ENCODE assay signal across 33 cellular contexts in the genomic region with DNA sequence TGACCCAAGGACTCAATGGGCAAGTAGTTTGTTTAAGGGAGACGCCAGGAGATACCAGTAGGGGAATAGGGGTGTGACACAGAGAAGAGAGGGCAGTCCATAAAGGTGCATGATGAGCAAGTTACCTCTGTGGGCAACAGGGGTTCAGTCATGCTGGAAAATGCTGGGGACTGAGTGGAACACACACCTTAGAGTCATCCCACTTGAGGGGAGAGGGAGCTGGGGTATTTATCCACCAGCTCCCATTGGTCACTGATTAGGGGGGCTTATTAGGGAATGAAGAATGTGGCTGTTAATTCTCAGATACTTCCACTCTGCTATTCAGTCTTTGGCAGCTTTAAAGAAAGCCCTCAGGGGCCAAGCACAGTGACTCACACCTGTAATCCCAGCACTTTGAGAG.
A peak's percentile ranks its signal among the peaks of the same experiment; 100 is the strongest.
DNase-seq lines count a peak whose midpoint lies in the region; ATAC-seq and TF ChIP-seq lines count a peak whose summit lies in the region.
"Had no signal": no experiment of that assay in that cellular context is flagged by ENCODE, and none has a peak within 500 bp of the region (broad histone marks: within the 10 kb centered on the region; RNA-seq: fewer than 3 reads in every experiment).

No MANE protein-coding gene starts in this region.

- H3K27ac ChIP-seq in HEK293 (ENCODE audit: extremely low read depth, low read depth, low read length) (no peak overlapping the region), left lung (no peak overlapping the region)
- H3K27ac ChIP-seq: 22Rv1; A549; BLaER1; BLaER1 treated with 17β-estradiol and CSF1 and Interleukin-3, amounts not matched to agents 10 nM and 100 nM; C4-2B had no signal

- peaks cover 0 to 30% of the 10 kb centered on the region in 2 donors for H3K27me3 ChIP-seq in left lung
- H3K27me3 ChIP-seq: BE2C; BLaER1; BLaER1 treated with 17β-estradiol and CSF1 and Interleukin-3, amounts not matched to agents 10 nM and 100 nM had no signal

- peaks cover 8% of the 10 kb centered on the region for H3K27me3 Mint-ChIP-seq in activated CD4-positive, alpha-beta T cell treated with anti-CD3 and anti-CD28 coated beads, Interleukin-2, amount 10 ng/mL, durations not matched to agents 7 days and 5 days
- H3K27me3 Mint-ChIP-seq in progenitor cell of endocrine pancreas, result peaks cover 2% of the 10 kb centered on the region

- H3K36me3 ChIP-seq in HEK293 (ENCODE audit: control insufficient read depth in 2 of 2, insufficient read depth in 1 of 2, low read length in 2 of 2), result no peaks in the 10 kb centered on the region
- no peaks in the 10 kb centered on the region for H3K36me3 ChIP-seq in left lung
- H3K36me3 ChIP-seq: BE2C; BLaER1; BLaER1 treated with 17β-estradiol and CSF1 and Interleukin-3, amounts not matched to agents 10 nM and 100 nM had no signal

- H3K36me3 Mint-ChIP-seq in activated CD4-positive, alpha-beta T cell treated with anti-CD3 and anti-CD28 coated beads, Interleukin-2, amount 10 ng/mL, durations not matched to agents 7 days and 5 days (ENCODE audit: low read depth), result no peaks in the 10 kb centered on the region
- H3K36me3 Mint-ChIP-seq in progenitor cell of endocrine pancreas (ENCODE audit: insufficient read depth), result no peaks in the 10 kb centered on the region
- H3K36me3 Mint-ChIP-seq: CD4-positive, alpha-beta memory T cell; CD4-positive, CD25-positive, alpha-beta regulatory T cell; CD8-positive, alpha-beta T cell had no signal

- POLR2A ChIA-PET in activated CD4-positive, alpha-beta T cell treated with anti-CD3 and anti-CD28 coated beads, Interleukin-2, amount 10 ng/mL, durations not matched to agents 7 days and 5 days (lab: Charles Lee), result no interaction called here
- POLR2A ChIA-PET in HEK293 (lab: Yijun Ruan, JAX), result no interaction called here

- no peak for DNase-seq in activated CD4-positive, alpha-beta T cell treated with anti-CD3 and anti-CD28 coated beads, Interleukin-2, amount 10 ng/mL, durations not matched to agents 7 days and 5 days
- DNase-seq in activated CD4-positive, alpha-beta T cell treated with anti-CD3 and anti-CD28 coated beads for 48 hours, result no peak
- DNase-seq in progenitor cell of endocrine pancreas (ENCODE audit: low spot score, unreplicated experiment) (no peak), left lung (no peak)
- DNase-seq: 8988T; ACHN; AML-193; BE2C; C1 segment of cervical spinal cord; Caco-2; Calu3; CD4-positive, alpha-beta memory T cell; CD4-positive, alpha-beta T cell; CD4-positive, CD25-positive, alpha-beta regulatory T cell; CD8-positive, alpha-beta memory T cell; CD8-positive, alpha-beta T cell; COR-L47; DMS 273 treated with DMSO at 0.1 percent for 48 hours; DMS153; DMS53; DMS79; DMS79 treated with DMSO at 0.1 percent for 48 hours; DND-41; EL had no signal

- TF ChIP-seq CTCF in HEK293 (tag by site-specific recombination; IDR thresholded peaks at IDR 0.05) (no peak), progenitor cell of endocrine pancreas (IDR thresholded peaks at IDR 0.05; ENCODE audit: unreplicated experiment) (no peak), left lung (IDR thresholded peaks at IDR 0.05) (no peak)

- H3K4me3 ChIP-seq in HEK293 (ENCODE audit: low read depth, low read length), result no peak overlapping the region
- H3K4me3 ChIP-seq in left lung, result no peak overlapping the region
- H3K4me3 ChIP-seq: A549; BLaER1; BLaER1 treated with 17β-estradiol and CSF1 and Interleukin-3, amounts not matched to agents 10 nM and 100 nM had no signal

- CTCF ChIA-PET in activated CD4-positive, alpha-beta T cell treated with anti-CD3 and anti-CD28 coated beads, Interleukin-2, amount 10 ng/mL, durations not matched to agents 7 days and 5 days (lab: Charles Lee), result interaction anchor here (1.0 to 1.1 kb wide), 2 partner anchors 14 to 16 kb away, joined by 3 read pairs; no protein-coding TSS in a partner anchor
- CTCF ChIA-PET in HEK293 (lab: Yijun Ruan, JAX), result interaction anchor here (1.1 to 1.6 kb wide), 2 partner anchors 24 to 107 kb away, joined by 3 to 7 read pairs; no protein-coding TSS in a partner anchor

- H3K27ac Mint-ChIP-seq in activated CD4-positive, alpha-beta T cell treated with anti-CD3 and anti-CD28 coated beads, Interleukin-2, amount 10 ng/mL, durations not matched to agents 7 days and 5 days, result peak overlapping the region; percentile 41
- H3K27ac Mint-ChIP-seq in progenitor cell of endocrine pancreas, result peak overlapping the region; percentile 39
- H3K27ac Mint-ChIP-seq: B cell; CD14-positive monocyte; CD4-positive, alpha-beta memory T cell; CD4-positive, alpha-beta T cell; CD4-positive, CD25-positive, alpha-beta regulatory T cell; CD8-positive, alpha-beta memory T cell; CD8-positive, alpha-beta T cell had no signal

- intact Hi-C loops in left lung (cut with DNase I), result no loop called here

- no peaks in the 10 kb centered on the region for H3K4me1 ChIP-seq in HEK293 (ENCODE audit: control insufficient read depth, insufficient read depth, low read length)
- H3K4me1 ChIP-seq in left lung, result no peaks in the 10 kb centered on the region
- H3K4me1 ChIP-seq: A549, BE2C, Caco-2 had no signal

- H3K9me3 Mint-ChIP-seq in activated CD4-positive, alpha-beta T cell treated with anti-CD3 and anti-CD28 coated beads, Interleukin-2, amount 10 ng/mL, durations not matched to agents 7 days and 5 days, result no peaks in the 10 kb centered on the region
- H3K9me3 Mint-ChIP-seq in progenitor cell of endocrine pancreas (ENCODE audit: low read depth), result no peaks in the 10 kb centered on the region
- H3K9me3 Mint-ChIP-seq: CD4-positive, alpha-beta T cell had no signal

- no peaks in the 10 kb centered on the region for H3K4me1 Mint-ChIP-seq in activated CD4-positive, alpha-beta T cell treated with anti-CD3 and anti-CD28 coated beads, Interleukin-2, amount 10 ng/mL, durations not matched to agents 7 days and 5 days
- H3K4me1 Mint-ChIP-seq in progenitor cell of endocrine pancreas (ENCODE audit: low read depth), result peaks cover 4% of the 10 kb centered on the region
- H3K4me1 Mint-ChIP-seq: B cell; CD14-positive monocyte; CD4-positive, alpha-beta memory T cell; CD4-positive, CD25-positive, alpha-beta regulatory T cell; CD8-positive, alpha-beta memory T cell had no signal

- H3K9me3 ChIP-seq in HEK293 (ENCODE audit: control insufficient read depth, insufficient read depth, low read depth, low read length) (no peaks in the 10 kb centered on the region), left lung (no peaks in the 10 kb centered on the region)
- H3K9me3 ChIP-seq: A549, BE2C, Caco-2 had no signal

- no peak for ATAC-seq in left lung
- no peak for ATAC-seq in GM21786 (IDR thresholded peaks at IDR 0.05; ENCODE audit: unreplicated experiment)
- ATAC-seq: A549; CD8-positive, alpha-beta T cell had no signal

- no peak overlapping the region for H3K4me3 Mint-ChIP-seq in activated CD4-positive, alpha-beta T cell treated with anti-CD3 and anti-CD28 coated beads, Interleukin-2, amount 10 ng/mL, durations not matched to agents 7 days and 5 days
- no peak overlapping the region for H3K4me3 Mint-ChIP-seq in progenitor cell of endocrine pancreas (ENCODE audit: low read depth)
- H3K4me3 Mint-ChIP-seq: B cell; CD14-positive monocyte; CD4-positive, alpha-beta memory T cell; CD4-positive, alpha-beta T cell; CD4-positive, CD25-positive, alpha-beta regulatory T cell; CD8-positive, alpha-beta memory T cell; CD8-positive, alpha-beta T cell had no signal

TF ChIP-seq in HEK293, 187 proteins besides CTCF, POLR2A, EP300 and RAD21:
- TF ChIP-seq ZNF37A (tag by site-specific recombination; IDR thresholded peaks at IDR 0.05), result peak; percentile 94
- TF ChIP-seq, protein P1, sequence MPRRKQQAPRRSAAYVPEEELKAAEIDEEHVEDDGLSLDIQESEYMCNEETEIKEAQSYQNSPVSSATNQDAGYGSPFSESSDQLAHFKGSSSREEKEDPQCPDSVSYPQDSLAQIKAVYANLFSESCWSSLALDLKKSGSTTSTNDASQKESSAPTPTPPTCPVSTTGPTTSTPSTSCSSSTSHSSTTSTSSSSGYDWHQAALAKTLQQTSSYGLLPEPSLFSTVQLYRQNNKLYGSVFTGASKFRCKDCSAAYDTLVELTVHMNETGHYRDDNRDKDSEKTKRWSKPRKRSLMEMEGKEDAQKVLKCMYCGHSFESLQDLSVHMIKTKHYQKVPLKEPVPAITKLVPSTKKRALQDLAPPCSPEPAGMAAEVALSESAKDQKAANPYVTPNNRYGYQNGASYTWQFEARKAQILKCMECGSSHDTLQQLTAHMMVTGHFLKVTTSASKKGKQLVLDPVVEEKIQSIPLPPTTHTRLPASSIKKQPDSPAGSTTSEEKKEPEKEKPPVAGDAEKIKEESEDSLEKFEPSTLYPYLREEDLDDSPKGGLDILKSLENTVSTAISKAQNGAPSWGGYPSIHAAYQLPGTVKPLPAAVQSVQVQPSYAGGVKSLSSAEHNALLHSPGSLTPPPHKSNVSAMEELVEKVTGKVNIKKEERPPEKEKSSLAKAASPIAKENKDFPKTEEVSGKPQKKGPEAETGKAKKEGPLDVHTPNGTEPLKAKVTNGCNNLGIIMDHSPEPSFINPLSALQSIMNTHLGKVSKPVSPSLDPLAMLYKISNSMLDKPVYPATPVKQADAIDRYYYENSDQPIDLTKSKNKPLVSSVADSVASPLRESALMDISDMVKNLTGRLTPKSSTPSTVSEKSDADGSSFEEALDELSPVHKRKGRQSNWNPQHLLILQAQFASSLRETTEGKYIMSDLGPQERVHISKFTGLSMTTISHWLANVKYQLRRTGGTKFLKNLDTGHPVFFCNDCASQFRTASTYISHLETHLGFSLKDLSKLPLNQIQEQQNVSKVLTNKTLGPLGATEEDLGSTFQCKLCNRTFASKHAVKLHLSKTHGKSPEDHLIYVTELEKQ (tag by site-specific recombination; IDR thresholded peaks at IDR 0.05; ENCODE audit: borderline replicate concordance), result no peak
TF ChIP-seq in HEK293: peak in this region for 1.
